Comparison of ENCODE assay signal across 9 cellular contexts in genomic region chr3:10551821-10552630, GRCh38. TPM values are rescaled to one million over a fixed set of nuclear protein-coding genes. Genes with fewer than 3 reads are reported as not detected.
A peak's percentile ranks its signal among the peaks of the same experiment; 100 is the strongest.
DNase-seq lines count a peak whose midpoint lies in the region; ATAC-seq and TF ChIP-seq lines count a peak whose summit lies in the region.
"Had no signal": no experiment of that assay in that cellular context is flagged by ENCODE, and none has a peak within 500 bp of the region (broad histone marks: within the 10 kb centered on the region; RNA-seq: fewer than 3 reads in every experiment).

No MANE protein-coding gene starts in this region.

- 58 to 59% methylated on average over 7 to 19 of the region's 19 CpGs for WGBS in upper lobe of left lung, 2 donors

- DNase-seq in stimulated activated naive CD4-positive, alpha-beta T cell treated with Interleukin-2 at 50 U/mL for 16 hours (lab: John Stamatoyannopoulos, UW), result peak; percentile 84
- no peak for DNase-seq in stimulated activated naive CD4-positive, alpha-beta T cell (lab: John Stamatoyannopoulos, UW)
- DNase-seq in activated CD4-positive, CD25-positive, alpha-beta regulatory T cell treated with anti-CD3 and anti-CD28 coated beads, Interleukin-2, amount 50 U/mL, for 16 hours (ENCODE audit: low read depth, low spot score), result peak; percentile 57
- DNase-seq in nucleus accumbens (lab: John Stamatoyannopoulos, UW) (peak in 35 of 56 donors; percentile 16 to 84 (median 52)), upper lobe of left lung (peak; percentile 28 to 85), SHP77 (lab: John Stamatoyannopoulos, UW) (no peak), retina (no peak)

- H3K27me3 Mint-ChIP-seq in brain, result peaks cover 3% of the 10 kb centered on the region

- no peak for TF ChIP-seq EP300 in upper lobe of left lung (IDR thresholded peaks at IDR 0.05)

- no peaks in the 10 kb centered on the region for H3K27me3 ChIP-seq in upper lobe of left lung

- ATAC-seq in upper lobe of left lung (ENCODE audit: low FRiP score in 2 of 2), result peak; percentile 38 to 72

- peaks cover 0 to 2% (median 0%) of the 10 kb centered on the region in 4 donors for H3K4me1 ChIP-seq in upper lobe of left lung

- TF ChIP-seq CTCF in brain (conservative IDR thresholded peaks at IDR 0.05), result no peak
- no peak for TF ChIP-seq CTCF in upper lobe of left lung (IDR thresholded peaks at IDR 0.05)

- peaks cover 95% of the 10 kb centered on the region for H3K4me1 Mint-ChIP-seq in brain

- H3K36me3 ChIP-seq in upper lobe of left lung, result no peaks in the 10 kb centered on the region

- H3K9me3 ChIP-seq in upper lobe of left lung, result no peaks in the 10 kb centered on the region

- TF ChIP-seq POLR2A in upper lobe of left lung (IDR thresholded peaks at IDR 0.05), result no peak

- H3K9me3 Mint-ChIP-seq in brain, result peaks cover 0 to 8% (median 0%) of the 10 kb centered on the region in 5 experiments

- H3K4me3 ChIP-seq in upper lobe of left lung, result no peak overlapping the region

- H3K4me3 Mint-ChIP-seq in brain, result no peak overlapping the region

- H3K27ac Mint-ChIP-seq in brain, result peak overlapping the region; percentile 62 to 99 (median 95)

- no peak overlapping the region for H3K27ac ChIP-seq in upper lobe of left lung
- H3K27ac ChIP-seq: VCaP had no signal

- no peaks in the 10 kb centered on the region for H3K36me3 Mint-ChIP-seq in brain

RNA-seq across cellular contexts. Expression of gene ATP2B2, which starts 46.6 kb away (rescaled TPM):
- 13.9 TPM for polyA plus RNA-seq in brain (ENCODE audit: insufficient read depth, low read depth, low replicate concordance)
- total RNA-seq in upper lobe of left lung, result under 1 TPM in 2 of 6 donors, not detected in 4; 0.13 to 0.30 TPM

Comparison
In these comparisons a context has a peak if more than half of its experiments do, and no peak if none do; other contexts are left out.
1. DNase-seq: peak in stimulated activated naive CD4-positive, alpha-beta T cell treated with Interleukin-2 at 50 U/mL for 16 hours (single experiment), activated CD4-positive, CD25-positive, alpha-beta regulatory T cell treated with anti-CD3 and anti-CD28 coated beads, Interleukin-2, amount 50 U/mL, for 16 hours (single experiment), nucleus accumbens (35 of 56) and upper lobe of left lung (2 of 2); none in stimulated activated naive CD4-positive, alpha-beta T cell (0 of 6), SHP77 (0 of 2) and retina (single experiment).